Comparison of ENCODE assay signal across 8 cellular contexts in genomic region chr6:118708736-118709135, GRCh38. TPM values are rescaled to one million over a fixed set of nuclear protein-coding genes. Genes with fewer than 3 reads are reported as not detected.
DNase-seq lines count a peak whose midpoint lies in the region; ATAC-seq and TF ChIP-seq lines count a peak whose summit lies in the region.

No MANE protein-coding gene starts in this region.

- TF ChIP-seq POLR2A in transverse colon (IDR thresholded peaks at IDR 0.05) = no peak

- no peak for TF ChIP-seq CTCF in activated B cell treated with CpG ODN at 0.5 μM for 24 hours (IDR thresholded peaks at IDR 0.05)
- no peak for TF ChIP-seq CTCF in hepatocyte (IDR thresholded peaks at IDR 0.05; ENCODE audit: poor library complexity)
- no peak for TF ChIP-seq CTCF in transverse colon (IDR thresholded peaks at IDR 0.05)

- no peak for TF ChIP-seq EP300 in transverse colon (IDR thresholded peaks at IDR 0.05; ENCODE audit: low read depth)

- H4K20me1 ChIP-seq in hepatocyte (ENCODE audit: insufficient read depth, poor library complexity, severe bottlenecking) = no peaks in the 10 kb centered on the region

- no peaks in the 10 kb centered on the region for H3K9me3 Mint-ChIP-seq in activated B cell treated with CpG ODN at 0.5 μM for 24 hours

- H3K4me2 ChIP-seq in hepatocyte = peak overlapping the region; percentile 67

- H3K4me3 ChIP-seq in hepatocyte (peak overlapping the region; percentile 0), transverse colon (peak overlapping the region in 2 of 4 donors; percentile 27 to 38)

- no peaks in the 10 kb centered on the region for H3K27me3 ChIP-seq in hepatocyte
- H3K27me3 ChIP-seq in transverse colon = no peaks in the 10 kb centered on the region

- ATAC-seq in GM21515 (IDR thresholded peaks at IDR 0.05; ENCODE audit: unreplicated experiment) (peak; percentile 9), activated B cell treated with CpG ODN at 0.5 μM for 24 hours (ENCODE audit: low read depth) (peak; percentile 2)

- WGBS in hepatocyte (ENCODE audit: low lambda C conversion rate, missing lambda C conversion rate) = 37% methylated on average over 5 of the region's 5 CpGs
- WGBS in transverse colon (ENCODE audit: low coverage in 1 of 2), 2 donors = 32 to 52% methylated on average over 3 to 5 of the region's 5 CpGs

- POLR2A ChIA-PET in activated B cell treated with CpG ODN at 0.5 μM for 24 hours (lab: Charles Lee) = interaction anchor here (0.6 to 5.7 kb wide), 17 partner anchors 11 to 639 kb away, joined by 3 to 58 read pairs (median 5); partner anchors contain the start of gene CEP85L

- no peaks in the 10 kb centered on the region for H3K36me3 ChIP-seq in hepatocyte (replicated peaks; ENCODE audit: insufficient read depth, low read depth)
- no peaks in the 10 kb centered on the region for H3K36me3 ChIP-seq in transverse colon

- in situ Hi-C loops in transverse colon (cut with MboI; ENCODE audit: low pct_ligation_motif_present in 1 of 4, low pct_unique_long_range_greater_than_20kb in 1 of 4, low sequenced_read_pairs in 3 of 4) = no loop called here

- DNase-seq in AG08396 (ENCODE audit: low spot score) = peak; percentile 8
- no peak for DNase-seq in activated B cell treated with CpG ODN at 0.5 μM for 24 hours
- no peak for DNase-seq in hepatocyte (ENCODE audit: low spot score)
- no peak for DNase-seq in transverse colon
- no peak for DNase-seq in SK-N-DZ (ENCODE audit: low spot score)
- DNase-seq in NCI-H2029 (lab: John Stamatoyannopoulos, UW) = no peak
- no peak for DNase-seq in AG20443 (ENCODE audit: low spot score)

- peaks cover 5% of the 10 kb centered on the region for H3K36me3 Mint-ChIP-seq in activated B cell treated with CpG ODN at 0.5 μM for 24 hours (ENCODE audit: low read depth)

- CTCF ChIA-PET in activated B cell treated with CpG ODN at 0.5 μM for 24 hours (lab: Charles Lee) = interaction anchor here (0.6 to 3.1 kb wide), 7 partner anchors 10 to 143 kb away, joined by 3 to 18 read pairs (median 3); no protein-coding TSS in a partner anchor

- no peaks in the 10 kb centered on the region for H3K79me2 ChIP-seq in hepatocyte

- H3K4me3 Mint-ChIP-seq in activated B cell treated with CpG ODN at 0.5 μM for 24 hours = peak overlapping the region; percentile 95

- H3K4me1 ChIP-seq in hepatocyte (ENCODE audit: insufficient read depth) (peaks cover 17% of the 10 kb centered on the region), transverse colon (peaks cover 0 to 31% (median 7%) of the 10 kb centered on the region in 4 donors)

- peak overlapping the region; percentile 53 for H3K27ac ChIP-seq in hepatocyte
- peak overlapping the region; percentile 43 to 70 (median 68) for H3K27ac ChIP-seq in transverse colon

- H3K27me3 Mint-ChIP-seq in activated B cell treated with CpG ODN at 0.5 μM for 24 hours = no peaks in the 10 kb centered on the region

- H3K9me3 ChIP-seq in hepatocyte (ENCODE audit: low read depth) = no peaks in the 10 kb centered on the region
- no peaks in the 10 kb centered on the region for H3K9me3 ChIP-seq in transverse colon

- no peaks in the 10 kb centered on the region for H3K9me2 ChIP-seq in hepatocyte (replicated peaks; ENCODE audit: insufficient read depth)

- peak overlapping the region; percentile 7 for H2AFZ ChIP-seq in hepatocyte

- peak overlapping the region; percentile 98 for H3K27ac Mint-ChIP-seq in activated B cell treated with CpG ODN at 0.5 μM for 24 hours

- intact Hi-C loops in activated B cell treated with CpG ODN at 0.5 μM for 24 hours (cut with micrococcal nuclease) (loop anchor here (1.0 to 5.0 kb wide), 2 partner anchors 10 to 229 kb away; partner anchors contain the start of gene MCM9), transverse colon (cut with DNase I; ENCODE audit: low total_unique reads) (no loop called here)

- H3K4me1 Mint-ChIP-seq in activated B cell treated with CpG ODN at 0.5 μM for 24 hours = peaks cover 73% of the 10 kb centered on the region

RNA-seq across cellular contexts. Expression of gene CEP85L, which starts 57.3 kb away (rescaled TPM):
- total RNA-seq in activated B cell treated with CpG ODN at 0.5 μM for 24 hours (14.6 and 21.8 TPM in 2 replicates), hepatocyte (38.5 and 40.2 TPM in 2 replicates), transverse colon (10 to 100 TPM in 1 of 4 donors, 1 to 10 TPM in 3; 5.3 to 10.5 (median 8.7) TPM)
- polyA plus RNA-seq in hepatocyte = 17.8 and 26.3 TPM in 2 replicates
- polyA plus RNA-seq in SK-N-DZ (2014; cell fraction: cytosol; rRNA removed) = 3.3 and 4.9 TPM in 2 replicates
- 3.5 and 4.1 TPM in 2 replicates for polyA plus RNA-seq in SK-N-DZ (2014; cell fraction: nucleus; rRNA removed)
